14 cellular contexts compared by ENCODE assay signal in the genomic region with DNA sequence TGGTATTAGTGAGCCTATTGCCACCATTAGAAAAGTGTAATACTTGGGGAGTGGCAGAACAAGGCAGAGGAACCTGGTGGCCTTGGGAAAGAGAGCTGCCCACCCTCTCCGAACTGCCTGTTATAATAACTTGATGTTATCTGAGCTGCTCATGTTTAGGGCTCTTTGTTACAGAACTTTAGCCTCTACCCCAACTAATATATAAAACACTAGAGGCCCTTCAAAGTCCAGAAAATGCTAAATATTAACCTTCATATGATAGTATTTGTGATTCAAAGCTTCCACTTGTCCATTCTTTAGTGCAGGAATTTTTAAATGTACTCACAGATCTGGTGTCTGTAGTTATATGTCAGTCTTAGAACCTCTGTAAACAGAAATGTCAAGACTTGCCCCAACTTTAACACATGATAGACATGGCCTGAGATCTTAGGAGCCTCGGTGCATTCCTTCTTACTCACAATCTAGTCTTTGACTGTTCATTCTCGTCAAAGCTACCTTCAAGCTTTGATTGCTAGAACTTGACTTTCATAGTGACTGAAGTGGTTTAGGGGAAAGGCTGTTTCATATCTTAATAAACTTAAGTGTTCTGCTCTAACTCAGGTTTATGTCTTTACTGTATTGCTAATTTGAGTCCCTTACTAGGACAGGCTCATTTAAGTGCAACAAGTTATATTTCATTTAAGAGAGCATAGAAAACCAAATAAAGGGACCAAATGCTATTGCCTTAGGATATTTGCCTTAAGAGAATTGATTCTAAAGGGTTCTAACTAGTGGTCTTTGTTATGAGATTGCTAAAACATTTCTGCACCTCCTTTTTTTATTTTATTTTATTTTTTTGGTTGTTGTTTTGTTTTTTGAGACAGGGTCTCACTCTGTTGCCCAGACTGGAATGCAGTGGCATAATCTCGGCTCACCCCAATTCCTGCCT.
"Had no signal": no experiment of that assay in that cellular context is flagged by ENCODE, and none has a peak within 500 bp of the region (broad histone marks: within the 10 kb centered on the region; RNA-seq: fewer than 3 reads in every experiment).

No MANE protein-coding gene starts in this region.

- H3K27me3 ChIP-seq: adrenal gland, sigmoid colon, spleen had no signal

- H3K4me3 ChIP-seq: adrenal gland, lower lobe of right lung, sigmoid colon, spleen had no signal

- H3K27ac Mint-ChIP-seq: nephron; stimulated activated naive B cell treated with anti-CD40 and anti-IgM and Interleukin-4, amounts not matched to agents 10 μg/mL and 1 μg/mL and 100 μg/mL, for 72 hours had no signal

- H3K27ac ChIP-seq: adrenal gland, lower lobe of right lung, sigmoid colon, spleen had no signal

- ATAC-seq: activated CD4-positive, CD25-positive, alpha-beta regulatory T cell treated with anti-CD3 and anti-CD28 coated beads, Interleukin-2, amount 50 U/mL, for 24 hours; lower lobe of right lung; stimulated activated naive B cell treated with anti-CD40 and anti-IgM and Interleukin-4, amounts not matched to agents 10 μg/mL and 1 μg/mL and 100 μg/mL, for 72 hours had no signal

- H3K4me1 Mint-ChIP-seq: stimulated activated naive B cell treated with anti-CD40 and anti-IgM and Interleukin-4, amounts not matched to agents 10 μg/mL and 1 μg/mL and 100 μg/mL, for 72 hours had no signal

- H3K9me3 ChIP-seq: adrenal gland, lower lobe of right lung, sigmoid colon, spleen had no signal

- H3K27me3 Mint-ChIP-seq: stimulated activated naive B cell treated with anti-CD40 and anti-IgM and Interleukin-4, amounts not matched to agents 10 μg/mL and 1 μg/mL and 100 μg/mL, for 72 hours had no signal

- H3K4me3 Mint-ChIP-seq: nephron; stimulated activated naive B cell treated with anti-CD40 and anti-IgM and Interleukin-4, amounts not matched to agents 10 μg/mL and 1 μg/mL and 100 μg/mL, for 72 hours had no signal

- DNase-seq: activated gamma-delta T cell; activated T-cell treated with anti-CD3 and anti-CD28 coated beads, Interleukin-2, amount 50 U/mL, for 48 hours; adrenal gland; caudate nucleus; foreskin melanocyte; glutamatergic neuron; hippocampal formation; islet precursor cell; lower lobe of right lung; sigmoid colon; spleen; stimulated activated naive B cell treated with anti-CD40 and anti-IgM and Interleukin-4, amounts not matched to agents 10 μg/mL and 1 μg/mL and 100 μg/mL, for 72 hours had no signal

- H3K9me3 Mint-ChIP-seq: nephron; stimulated activated naive B cell treated with anti-CD40 and anti-IgM and Interleukin-4, amounts not matched to agents 10 μg/mL and 1 μg/mL and 100 μg/mL, for 72 hours had no signal
